9 cellular contexts compared by ENCODE assay signal in genomic region chr5:142769793-142770649, GRCh38. TPM values are rescaled to one million over a fixed set of nuclear protein-coding genes. Genes with fewer than 3 reads are reported as not detected.
DNase-seq lines count a peak whose midpoint lies in the region; ATAC-seq, FAIRE-seq and TF ChIP-seq lines count a peak whose summit lies in the region.
"Had no signal": no experiment of that assay in that cellular context is flagged by ENCODE, and none has a peak within 500 bp of the region (broad histone marks: within the 10 kb centered on the region; RNA-seq: fewer than 3 reads in every experiment).

ARHGAP26 (plus strand) TSS chr5:142770377; CDS start chr5:142770762, 385 bp downstream.

- H3K4me1 ChIP-seq in mammary epithelial cell (ENCODE audit: insufficient read depth, low read length) (peaks cover 18% of the 10 kb centered on the region), iPS-20b (ENCODE audit: insufficient read depth, low read length) (peaks cover 4% of the 10 kb centered on the region; the same call in 1 of the 2 replicates), small intestine (ENCODE audit: control insufficient read depth in 2 of 2, insufficient read depth in 1 of 2, low read depth in 1 of 2, low read length in 1 of 2) (peaks cover 2 to 3% of the 10 kb centered on the region in 2 donors)

- peak within 1 kb of the TSS; percentile 99 for H3K4me2 ChIP-seq in mammary epithelial cell (ENCODE audit: insufficient read depth, low read depth, low read length)

- H3K9ac ChIP-seq in mammary epithelial cell (ENCODE audit: insufficient read depth, low read length) (peak within 1 kb of the TSS; percentile 65), iPS-20b (ENCODE audit: low read depth, low read length) (peak within 1 kb of the TSS; percentile 75; the same call in 1 of the 2 replicates)

- no peaks in the 10 kb centered on the region for H3K79me2 ChIP-seq in mammary epithelial cell (ENCODE audit: insufficient read depth, low read length)

- peak within 1 kb of the TSS; percentile 99 for H2AFZ ChIP-seq in mammary epithelial cell (ENCODE audit: low read depth, low read length)

- peak; percentile 97 for DNase-seq in AG08395 (ENCODE audit: low spot score)
- peak; percentile 95 for DNase-seq in NCI-H2196 (lab: John Stamatoyannopoulos, UW; ENCODE audit: unreplicated experiment)
- DNase-seq in WERI-Rb-1 = peak; percentile 97
- peak; percentile 97 for DNase-seq in mammary epithelial cell
- peak; percentile 98 for DNase-seq in small intestine

- no TSS peak for BruUV-seq in mammary epithelial cell (replicated peaks; lab: Mats Ljungman, UMichigan)

- H3K36me3 ChIP-seq in WERI-Rb-1 (no peaks in the 10 kb centered on the region), mammary epithelial cell (ENCODE audit: insufficient read depth, low read length) (no peaks in the 10 kb centered on the region), iPS-20b (ENCODE audit: insufficient read depth, low read depth, low read length) (no peaks in the 10 kb centered on the region), small intestine (ENCODE audit: control insufficient read depth in 2 of 2, insufficient read depth in 2 of 2, low read length in 2 of 2) (no peaks in the 10 kb centered on the region)

- H3K27ac ChIP-seq in WERI-Rb-1 (peak within 1 kb of the TSS; percentile 65), mammary epithelial cell (ENCODE audit: insufficient read depth, low read depth, low read length) (peak within 1 kb of the TSS; percentile 45), iPS-20b (ENCODE audit: low read length) (no peak within 1 kb of the TSS), small intestine (ENCODE audit: low read depth in 1 of 2, low read length in 1 of 2) (peak within 1 kb of the TSS; percentile 77 to 95)

- dilution Hi-C loops in mammary epithelial cell (cut with HindIII; ENCODE audit: low sequenced_read_pairs) = no loop called here

- ATAC-seq in GM18870 (IDR thresholded peaks at IDR 0.05; ENCODE audit: unreplicated experiment) (peak; percentile 84), HG03135 (IDR thresholded peaks at IDR 0.05; ENCODE audit: unreplicated experiment) (peak; percentile 98)

- H3K9me3 ChIP-seq in WERI-Rb-1 (ENCODE audit: severe bottlenecking) (no peaks in the 10 kb centered on the region), mammary epithelial cell (replicated peaks; ENCODE audit: insufficient read depth, low read length) (no peaks in the 10 kb centered on the region), iPS-20b (ENCODE audit: insufficient read depth, low read depth, low read length) (no peaks in the 10 kb centered on the region), small intestine (ENCODE audit: control insufficient read depth, low read depth) (no peaks in the 10 kb centered on the region)

- WGBS in mammary epithelial cell (ENCODE audit: low coverage, missing lambda C conversion rate) = 2% methylated on average over 19 of the region's 87 CpGs
- 0% methylated on average over 58 to 87 of the region's 87 CpGs for whole genome bisulfite sequencing in small intestine, 3 donors

- peak within 1 kb of the TSS; percentile 89 for H3K4me3 ChIP-seq in WERI-Rb-1 (ENCODE audit: low read depth, low read length)
- H3K4me3 ChIP-seq in mammary epithelial cell (replicated peaks in 1 of 3; ENCODE audit: insufficient read depth in 1 of 3, low read depth in 2 of 3, low read length in 3 of 3) = peak within 1 kb of the TSS; percentile 90 to 100 (median 90)
- peak within 1 kb of the TSS; percentile 88 for H3K4me3 ChIP-seq in iPS-20b (ENCODE audit: low read length)
- peak within 1 kb of the TSS; percentile 86 to 94 for H3K4me3 ChIP-seq in small intestine (ENCODE audit: low read depth in 1 of 2, low read length in 2 of 2)

- no peak for FAIRE-seq in small intestine (lab: Jason Lieb, UNC)
- FAIRE-seq: islet of Langerhans had no signal

- TF ChIP-seq CTCF in WERI-Rb-1 (IDR thresholded peaks at IDR 0.05; ENCODE audit: low read depth, low read length) (peak; percentile 51; the same call in 1 of the 2 replicates), mammary epithelial cell (conservative IDR thresholded peaks at IDR 0.05 in 1 of 2, IDR thresholded peaks at IDR 0.05 in 1 of 2; ENCODE audit: extremely low read depth in 1 of 2, insufficient read depth in 1 of 2, low read depth in 1 of 2, low read length in 2 of 2) (peak in 1 of 2 donors; percentile 49)

- CTCF ChIA-PET in mammary epithelial cell (lab: Charles Lee; ENCODE audit: low non-redundant PET) = interaction anchor here (0.6 to 1.1 kb wide), 4 partner anchors 14 to 97 kb away, joined by 3 to 6 read pairs (median 4); no protein-coding TSS in a partner anchor

- peaks cover 4% of the 10 kb centered on the region for H3K27me3 ChIP-seq in WERI-Rb-1 (ENCODE audit: insufficient read depth, low read depth, severe bottlenecking)
- no peaks in the 10 kb centered on the region for H3K27me3 ChIP-seq in mammary epithelial cell (ENCODE audit: insufficient read depth, low read length)
- H3K27me3 ChIP-seq in iPS-20b (ENCODE audit: insufficient read depth, low read length) = peaks cover 32% of the 10 kb centered on the region
- H3K27me3 ChIP-seq in small intestine (ENCODE audit: control insufficient read depth in 2 of 2, insufficient read depth in 2 of 2, low read length in 2 of 2) = no peaks in the 10 kb centered on the region

- intact Hi-C loops in mammary epithelial cell (cut with micrococcal nuclease) = loop anchor here (1.0 to 2.0 kb wide), 4 partner anchors 21 to 57 kb away; no protein-coding TSS in a partner anchor

- H4K20me1 ChIP-seq in mammary epithelial cell (ENCODE audit: insufficient read depth, low read length) = no peaks in the 10 kb centered on the region

- in situ Hi-C loops in mammary epithelial cell (cut with MboI; ENCODE audit: low sequenced_read_pairs in 2 of 2) = loop anchor here in 1 of 2 donors (10.0 kb wide), 1 partner anchor 105 kb away; no protein-coding TSS in a partner anchor

RNA-seq across cellular contexts. Expression of gene ARHGAP26, which starts in this region (rescaled TPM):
- total RNA-seq in mammary epithelial cell = 10 to 100 TPM; 23.8 to 34.0 TPM
- polyA plus RNA-seq in mammary epithelial cell = 3.7 TPM
- polyA minus RNA-seq in mammary epithelial cell = 5.2 TPM
- 10 to 100 TPM in 2 of 3 donors, 1 to 10 TPM in 1; 7.6 to 12.3 (median 10.7) TPM for polyA plus RNA-seq in small intestine
